In the genomic region with DNA sequence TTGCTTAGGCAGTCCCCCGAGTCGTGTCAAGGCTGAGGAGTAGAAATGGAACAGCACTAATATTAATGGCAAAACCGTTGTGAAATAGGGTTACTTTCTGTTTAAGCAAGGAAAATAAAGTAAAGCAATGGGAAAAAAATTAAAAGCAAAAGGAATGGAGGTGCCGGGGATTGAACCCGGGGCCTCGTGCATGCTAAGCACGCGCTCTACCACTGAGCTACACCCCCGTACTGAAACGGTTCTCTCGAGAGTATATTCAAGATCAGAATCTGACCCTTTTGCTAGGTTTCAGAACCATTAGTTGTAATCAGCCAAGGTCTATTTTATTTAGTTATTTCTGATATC, we compare ENCODE assay signal across 8 cellular contexts.
DNase-seq lines count a peak whose midpoint lies in the region; ATAC-seq and TF ChIP-seq lines count a peak whose summit lies in the region.

No MANE protein-coding gene starts in this region.

- H3K4me1 Mint-ChIP-seq in activated naive CD4-positive, alpha-beta T cell treated with anti-CD3 and anti-CD28 coated beads, Interleukin-2, amount 10 ng/mL, durations not matched to agents 7 days and 5 days: peaks cover 30% of the 10 kb centered on the region
- H3K4me1 Mint-ChIP-seq in osteocyte (ENCODE audit: unreplicated experiment): peaks cover 18% of the 10 kb centered on the region
- H3K4me1 Mint-ChIP-seq in type B pancreatic cell (ENCODE audit: unreplicated experiment): peaks cover 10% of the 10 kb centered on the region

- peak overlapping the region; percentile 90 for H3K4me3 Mint-ChIP-seq in activated naive CD4-positive, alpha-beta T cell treated with anti-CD3 and anti-CD28 coated beads, Interleukin-2, amount 10 ng/mL, durations not matched to agents 7 days and 5 days
- peak overlapping the region; percentile 92 for H3K4me3 Mint-ChIP-seq in osteocyte (ENCODE audit: unreplicated experiment)
- peak overlapping the region; percentile 97 for H3K4me3 Mint-ChIP-seq in type B pancreatic cell

- DNase-seq in DMS 273 treated with DMSO at 0.1 percent for 48 hours (lab: John Stamatoyannopoulos, UW) (peak; percentile 63), Kasumi-1 (lab: John Stamatoyannopoulos, UW) (peak; percentile 83 to 86), SK-N-DZ (ENCODE audit: low spot score) (peak; percentile 61), glomerular visceral epithelial cell (ENCODE audit: extremely low spot score) (peak; percentile 82), osteocyte (ENCODE audit: extremely low spot score, unreplicated experiment) (no peak), type B pancreatic cell (ENCODE audit: extremely low spot score, unreplicated experiment) (peak; percentile 73)
- DNase-seq in activated naive CD4-positive, alpha-beta T cell treated with anti-CD3 and anti-CD28 coated beads, Interleukin-2, amount 10 ng/mL, durations not matched to agents 7 days and 5 days: peak; percentile 62

- ATAC-seq in GM21717 (IDR thresholded peaks at IDR 0.05; ENCODE audit: unreplicated experiment): peak; percentile 45

- TF ChIP-seq CTCF in osteocyte (IDR thresholded peaks at IDR 0.05): no peak
- no peak for TF ChIP-seq CTCF in type B pancreatic cell (conservative IDR thresholded peaks at IDR 0.05)

- peaks cover 48% of the 10 kb centered on the region for H3K27me3 Mint-ChIP-seq in activated naive CD4-positive, alpha-beta T cell treated with anti-CD3 and anti-CD28 coated beads, Interleukin-2, amount 10 ng/mL, durations not matched to agents 7 days and 5 days
- H3K27me3 Mint-ChIP-seq in osteocyte (ENCODE audit: unreplicated experiment) (peaks cover 14% of the 10 kb centered on the region), type B pancreatic cell (peaks cover 38% of the 10 kb centered on the region)

- H3K27ac Mint-ChIP-seq in activated naive CD4-positive, alpha-beta T cell treated with anti-CD3 and anti-CD28 coated beads, Interleukin-2, amount 10 ng/mL, durations not matched to agents 7 days and 5 days: peak overlapping the region; percentile 79
- peak overlapping the region; percentile 89 for H3K27ac Mint-ChIP-seq in osteocyte (ENCODE audit: unreplicated experiment)
- H3K27ac Mint-ChIP-seq in type B pancreatic cell: peak overlapping the region; percentile 96

- no peaks in the 10 kb centered on the region for H3K36me3 Mint-ChIP-seq in activated naive CD4-positive, alpha-beta T cell treated with anti-CD3 and anti-CD28 coated beads, Interleukin-2, amount 10 ng/mL, durations not matched to agents 7 days and 5 days
- H3K36me3 Mint-ChIP-seq in osteocyte (ENCODE audit: unreplicated experiment) (no peaks in the 10 kb centered on the region), type B pancreatic cell (peaks cover 5% of the 10 kb centered on the region)

- no peaks in the 10 kb centered on the region for H3K9me3 Mint-ChIP-seq in activated naive CD4-positive, alpha-beta T cell treated with anti-CD3 and anti-CD28 coated beads, Interleukin-2, amount 10 ng/mL, durations not matched to agents 7 days and 5 days
- H3K9me3 Mint-ChIP-seq in osteocyte (ENCODE audit: unreplicated experiment) (no peaks in the 10 kb centered on the region), type B pancreatic cell (peaks cover 4% of the 10 kb centered on the region)

- CTCF ChIA-PET in activated naive CD4-positive, alpha-beta T cell treated with anti-CD3 and anti-CD28 coated beads, Interleukin-2, amount 10 ng/mL, durations not matched to agents 7 days and 5 days (lab: Charles Lee): interaction anchor here (0.7 to 3.9 kb wide), 21 partner anchors 8 to 567 kb away, joined by 3 to 56 read pairs (median 5); no protein-coding TSS in a partner anchor
